ENCODE assay signal across 9 cellular contexts in genomic region chr1:234498448-234499118, GRCh38. TPM values are rescaled to one million over a fixed set of nuclear protein-coding genes. Genes with fewer than 3 reads are reported as not detected.
DNase-seq lines count a peak whose midpoint lies in the region; ATAC-seq, FAIRE-seq and TF ChIP-seq lines count a peak whose summit lies in the region.
"Had no signal": no experiment of that assay in that cellular context is flagged by ENCODE, and none has a peak within 500 bp of the region (broad histone marks: within the 10 kb centered on the region; RNA-seq: fewer than 3 reads in every experiment).

No MANE protein-coding gene starts in this region.

- no peak overlapping the region for H3K23ac ChIP-seq in H9 (ENCODE audit: insufficient read length, low read depth, low read length)

- intact Hi-C loops in CD4-positive, alpha-beta T cell (cut with DNase I, micrococcal nuclease): loop anchor here (1.0 to 10.0 kb wide), 6 partner anchors 100 to 919 kb away; no protein-coding TSS in a partner anchor
- intact Hi-C loops in PC-3 (cut with micrococcal nuclease): loop anchor here (1.0 to 10.0 kb wide), 3 partner anchors 100 to 585 kb away; no protein-coding TSS in a partner anchor
- intact Hi-C loops in endothelial cell of umbilical vein (cut with micrococcal nuclease): loop anchor here (1.0 to 2.0 kb wide), 13 partner anchors 46 to 606 kb away; no protein-coding TSS in a partner anchor

- no peaks in the 10 kb centered on the region for H3K79me1 ChIP-seq in H9 (ENCODE audit: insufficient read depth, low read depth, low read length, poor library complexity, severe bottlenecking)

- no peak overlapping the region for H3K4me3 ChIP-seq in PC-3 (ENCODE audit: low read length)
- H3K4me3 ChIP-seq in endothelial cell of umbilical vein (replicated peaks in 1 of 3; ENCODE audit: insufficient read depth in 1 of 3, low read depth in 1 of 3, low read length in 3 of 3): no peak overlapping the region

- H3K36me3 ChIP-seq in PC-3 (ENCODE audit: low read depth, low read length) (no peaks in the 10 kb centered on the region), endothelial cell of umbilical vein (ENCODE audit: control insufficient read depth in 2 of 2, extremely low read depth in 1 of 2, insufficient read depth in 2 of 2, low read length in 2 of 2) (no peaks in the 10 kb centered on the region)

- H3K14ac ChIP-seq in H9 (ENCODE audit: insufficient read depth, low read length): no peak overlapping the region

- H4K20me1 ChIP-seq in PC-3 (ENCODE audit: low read length) (no peaks in the 10 kb centered on the region), endothelial cell of umbilical vein (replicated peaks; ENCODE audit: control insufficient read depth, extremely low read depth, insufficient read depth, low read length) (no peaks in the 10 kb centered on the region), H9 (ENCODE audit: control insufficient read depth, insufficient read depth, insufficient read length) (no peaks in the 10 kb centered on the region)

- no peaks in the 10 kb centered on the region for H3K23me2 ChIP-seq in H9 (ENCODE audit: insufficient read length, low read depth, low read length, poor library complexity, severe bottlenecking)

- H4K91ac ChIP-seq in H9 (ENCODE audit: insufficient read length, low read depth, low read length): no peak overlapping the region

- H2BK120ac ChIP-seq in H9 (ENCODE audit: low read depth, low read length, poor library complexity, severe bottlenecking): no peak overlapping the region

- H3K4ac ChIP-seq in H9 (ENCODE audit: low read depth, low read length): no peak overlapping the region

- dilution Hi-C loops in endothelial cell of umbilical vein (cut with MboI; ENCODE audit: extremely low pct_ligation_motif_present, low sequenced_read_pairs): no loop called here

- H3K4me1 Mint-ChIP-seq in CD4-positive, alpha-beta T cell (ENCODE audit: low read depth): peaks cover 8% of the 10 kb centered on the region
- H3K4me1 Mint-ChIP-seq in osteocyte (ENCODE audit: unreplicated experiment): peaks cover 39% of the 10 kb centered on the region
- H3K4me1 Mint-ChIP-seq in H9: peaks cover 31 to 42% of the 10 kb centered on the region in 2 experiments

- H2AFZ ChIP-seq in PC-3 (ENCODE audit: low read length): peak overlapping the region; percentile 86
- H2AFZ ChIP-seq in endothelial cell of umbilical vein (ENCODE audit: low read depth, low read length): peak overlapping the region; percentile 79
- no peak overlapping the region for H2AFZ ChIP-seq in H9 (ENCODE audit: low read length)

- H3K79me2 ChIP-seq in PC-3 (ENCODE audit: low read length): no peaks in the 10 kb centered on the region
- no peaks in the 10 kb centered on the region for H3K79me2 ChIP-seq in endothelial cell of umbilical vein (ENCODE audit: control insufficient read depth, insufficient read depth, low read length)
- H3K79me2 ChIP-seq in H9 (ENCODE audit: insufficient read depth, low read length): no peaks in the 10 kb centered on the region

- peak; percentile 24 for ATAC-seq in CD4-positive, alpha-beta T cell (ENCODE audit: poor library complexity)
- ATAC-seq in PC-3: no peak

- no peaks in the 10 kb centered on the region for H3K36me3 Mint-ChIP-seq in CD4-positive, alpha-beta T cell (ENCODE audit: low read depth)
- H3K36me3 Mint-ChIP-seq in osteocyte (ENCODE audit: unreplicated experiment): no peaks in the 10 kb centered on the region
- H3K36me3 Mint-ChIP-seq in H9 (ENCODE audit: insufficient read depth in 1 of 3, low read depth in 3 of 3): no peaks in the 10 kb centered on the region

- no peaks in the 10 kb centered on the region for H3K9me3 ChIP-seq in CD4-positive, alpha-beta T cell (ENCODE audit: control insufficient read depth, low read length)
- no peaks in the 10 kb centered on the region for H3K9me3 ChIP-seq in PC-3 (ENCODE audit: low read length)
- H3K9me3 ChIP-seq in endothelial cell of umbilical vein (replicated peaks; ENCODE audit: control insufficient read depth, insufficient read depth, low read length): no peaks in the 10 kb centered on the region
- no peaks in the 10 kb centered on the region for H3K9me3 ChIP-seq in H9 (ENCODE audit: control insufficient read depth, low read depth, low read length)

- DNase-seq in CD4-positive, alpha-beta T cell: no peak
- DNase-seq in PC-3 (no peak), endothelial cell of umbilical vein (ENCODE audit: low read depth, low spot score) (no peak), osteocyte (ENCODE audit: extremely low spot score, unreplicated experiment) (no peak), NCI-H524 (lab: John Stamatoyannopoulos, UW) (no peak), middle frontal gyrus (ENCODE audit: extremely low spot score, low spot score) (no peak), NCI-H446 treated with DMSO at 0.1 percent for 48 hours (lab: John Stamatoyannopoulos, UW) (no peak), H9 (no peak)

- peaks cover 47% of the 10 kb centered on the region for H3K4me1 ChIP-seq in PC-3 (ENCODE audit: insufficient read depth, low read length)
- peaks cover 8% of the 10 kb centered on the region for H3K4me1 ChIP-seq in endothelial cell of umbilical vein (ENCODE audit: control insufficient read depth, extremely low read depth, insufficient read depth, low read length)
- no peaks in the 10 kb centered on the region; the same call in 1 of the 2 replicates for H3K4me1 ChIP-seq in H9 (ENCODE audit: insufficient read depth, low read length)

- H3K9ac ChIP-seq in PC-3 (ENCODE audit: low read length) (no peak overlapping the region), endothelial cell of umbilical vein (replicated peaks; ENCODE audit: extremely low read depth, insufficient read depth, low read length) (no peak overlapping the region), H9 (ENCODE audit: extremely low read depth, insufficient read length, low read length) (no peak overlapping the region)

- no peaks in the 10 kb centered on the region for H3K9me2 ChIP-seq in PC-3 (replicated peaks; ENCODE audit: low read length)

- TF ChIP-seq CTCF in CD4-positive, alpha-beta T cell (IDR thresholded peaks at IDR 0.05): no peak
- TF ChIP-seq CTCF in PC-3 (conservative IDR thresholded peaks at IDR 0.05; ENCODE audit: low read depth, low read length) (no peak), endothelial cell of umbilical vein (IDR thresholded peaks at IDR 0.05; ENCODE audit: extremely low read depth in 1 of 2, insufficient read depth in 1 of 2, low read depth in 1 of 2, low read length in 2 of 2) (no peak), osteocyte (IDR thresholded peaks at IDR 0.05) (no peak), H9 (conservative IDR thresholded peaks at IDR 0.05) (no peak)

- H2BK5ac ChIP-seq in H9 (ENCODE audit: insufficient read length, low read length): no peak overlapping the region

- CTCF ChIA-PET in CD4-positive, alpha-beta T cell (lab: Charles Lee): interaction anchor here (1.2 to 2.9 kb wide), 3 partner anchors 99 to 585 kb away, joined by 3 to 13 read pairs (median 3); no protein-coding TSS in a partner anchor
- CTCF ChIA-PET in PC-3 (lab: Charles Lee) (interaction anchor here (0.6 to 1.1 kb wide), 3 partner anchors 101 to 595 kb away, joined by 3 to 7 read pairs (median 4); no protein-coding TSS in a partner anchor), endothelial cell of umbilical vein (lab: Charles Lee) (interaction anchor here (0.6 to 3.9 kb wide), 41 partner anchors 10 to 607 kb away, joined by 3 to 116 read pairs (median 6); partner anchors contain the start of gene IRF2BP2)

- no peak overlapping the region for H2AK5ac ChIP-seq in H9 (ENCODE audit: insufficient read length, low read length)

- no peak overlapping the region for H3T11ph ChIP-seq in H9 (ENCODE audit: low read length)

- no peaks in the 10 kb centered on the region for H3K9me3 Mint-ChIP-seq in CD4-positive, alpha-beta T cell
- H3K9me3 Mint-ChIP-seq in osteocyte (ENCODE audit: unreplicated experiment) (no peaks in the 10 kb centered on the region), H9 (no peaks in the 10 kb centered on the region)
- H3K9me3 Mint-ChIP-seq: neural crest cell had no signal

- BruUV-seq in PC-3 (replicated peaks; lab: Mats Ljungman, UMichigan) (no TSS peak), endothelial cell of umbilical vein (replicated peaks; lab: Mats Ljungman, UMichigan) (no TSS peak)

- no peak overlapping the region for H3K27ac ChIP-seq in CD4-positive, alpha-beta T cell (ENCODE audit: low read depth, low read length)
- no peak overlapping the region for H3K27ac ChIP-seq in PC-3 (ENCODE audit: low read length)
- H3K27ac ChIP-seq in endothelial cell of umbilical vein (ENCODE audit: insufficient read depth, low read depth, low read length): no peak overlapping the region
- no peak overlapping the region for H3K27ac ChIP-seq in H9 (ENCODE audit: insufficient read length, low read depth, low read length)

- H4K5ac ChIP-seq in H9 (ENCODE audit: insufficient read length, low read depth, low read length): no peak overlapping the region

- no peak overlapping the region for H3K27ac Mint-ChIP-seq in CD4-positive, alpha-beta T cell
- H3K27ac Mint-ChIP-seq in osteocyte (ENCODE audit: unreplicated experiment): peak overlapping the region; percentile 88
- no peak overlapping the region for H3K27ac Mint-ChIP-seq in H9

- no CpG with 5 or more reads among the region's 9 CpGs for WGBS in H9 (ENCODE audit: extremely low coverage, insufficient read length, low lambda C conversion rate)

- no peak overlapping the region for H3K18ac ChIP-seq in H9 (ENCODE audit: insufficient read length, low read depth, low read length)

- TF ChIP-seq POLR2A in endothelial cell of umbilical vein (IDR thresholded peaks at IDR 0.05; ENCODE audit: low read depth, low read length): no peak

- no peaks in the 10 kb centered on the region for H3K9me1 ChIP-seq in endothelial cell of umbilical vein (replicated peaks; ENCODE audit: control insufficient read depth, extremely low read depth, insufficient read depth, low read length)

- H2BK15ac ChIP-seq in H9 (ENCODE audit: low read depth, low read length): no peak overlapping the region

- H4K8ac ChIP-seq in H9 (replicated peaks; ENCODE audit: insufficient read length, low read depth, low read length): no peak overlapping the region

- H3K56ac ChIP-seq in H9 (ENCODE audit: insufficient read length, low read depth, low read length): no peak overlapping the region

- H2BK20ac ChIP-seq in H9 (ENCODE audit: low read depth, low read length, poor library complexity, severe bottlenecking): no peak overlapping the region

- no peaks in the 10 kb centered on the region for H3K27me3 Mint-ChIP-seq in CD4-positive, alpha-beta T cell
- H3K27me3 Mint-ChIP-seq in osteocyte (ENCODE audit: unreplicated experiment): no peaks in the 10 kb centered on the region
- H3K27me3 Mint-ChIP-seq in H9 (ENCODE audit: low read depth): peaks cover 24% of the 10 kb centered on the region

- H3K4me3 Mint-ChIP-seq in CD4-positive, alpha-beta T cell: no peak overlapping the region
- no peak overlapping the region for H3K4me3 Mint-ChIP-seq in osteocyte (ENCODE audit: unreplicated experiment)
- no peak overlapping the region for H3K4me3 Mint-ChIP-seq in H9
- H3K4me3 Mint-ChIP-seq: neural crest cell had no signal

- FAIRE-seq in endothelial cell of umbilical vein (lab: Jason Lieb, UNC): peak; percentile 8

- no peak overlapping the region for H2BK12ac ChIP-seq in H9 (ENCODE audit: insufficient read length, low read depth, low read length)

- no peaks in the 10 kb centered on the region for H3K27me3 ChIP-seq in CD4-positive, alpha-beta T cell (ENCODE audit: control insufficient read depth, insufficient read depth, low read length)
- H3K27me3 ChIP-seq in PC-3 (ENCODE audit: low read length) (no peaks in the 10 kb centered on the region), endothelial cell of umbilical vein (ENCODE audit: control insufficient read depth in 2 of 2, insufficient read depth in 2 of 2, low read length in 2 of 2) (no peaks in the 10 kb centered on the region), H9 (ENCODE audit: insufficient read depth, low read length) (no peaks in the 10 kb centered on the region; the same call in 1 of the 2 replicates)

- POLR2A ChIA-PET in CD4-positive, alpha-beta T cell (lab: Charles Lee): no interaction called here
- POLR2A ChIA-PET in PC-3 (lab: Charles Lee; ENCODE audit: unreplicated experiment) (interaction anchor here (0.6 to 0.9 kb wide), 2 partner anchors 106 to 589 kb away, joined by 4 to 5 read pairs; no protein-coding TSS in a partner anchor), endothelial cell of umbilical vein (lab: Charles Lee) (interaction anchor here (0.7 to 0.8 kb wide), 2 partner anchors 18 to 585 kb away, joined by 3 to 4 read pairs; no protein-coding TSS in a partner anchor)

- no peak overlapping the region for H3K4me2 ChIP-seq in PC-3 (ENCODE audit: low read length)
- no peak overlapping the region for H3K4me2 ChIP-seq in endothelial cell of umbilical vein (ENCODE audit: insufficient read depth, low read length)
- H3K4me2 ChIP-seq in H9 (ENCODE audit: insufficient read depth, insufficient read length, low read length): no peak overlapping the region

- peaks cover 5% of the 10 kb centered on the region for H3F3A ChIP-seq in PC-3 (ENCODE audit: low read length, unreplicated experiment)

RNA-seq across cellular contexts. Expression of gene TARBP1, which starts 19.6 kb away (rescaled TPM):
- total RNA-seq in CD4-positive, alpha-beta T cell: 10 to 100 TPM; 38.4 to 40.9 TPM
- total RNA-seq in PC-3 (2014; rRNA removed) (15.1 and 27.7 TPM in 2 replicates), endothelial cell of umbilical vein (21.0 and 23.4 TPM in 2 replicates), osteocyte (19.0 and 21.4 TPM in 2 replicates), H9 (2021) (19.6 and 20.2 TPM in 2 replicates)
- 17.3 and 20.4 TPM in 2 replicates for polyA plus RNA-seq in endothelial cell of umbilical vein
- 13.1 and 14.5 TPM in 2 replicates for polyA plus RNA-seq in endothelial cell of umbilical vein (2011; cell fraction: cytosol; rRNA removed)
- polyA plus RNA-seq in endothelial cell of umbilical vein (2011; cell fraction: nucleus; rRNA removed): 110 and 116 TPM in 2 replicates
- 17.4 and 18.0 TPM in 2 replicates for polyA plus RNA-seq in endothelial cell of umbilical vein (2012)
- polyA minus RNA-seq in endothelial cell of umbilical vein: 21.2 and 27.0 TPM in 2 replicates
- polyA minus RNA-seq in endothelial cell of umbilical vein (2011; cell fraction: cytosol; rRNA and poly(A)+ RNA removed): 14.7 TPM
- 22.8 and 30.0 TPM in 2 replicates for polyA minus RNA-seq in endothelial cell of umbilical vein (2011; cell fraction: nucleus; rRNA and poly(A)+ RNA removed)
